ENCODE assay signal across 8 cellular contexts in the genomic region with DNA sequence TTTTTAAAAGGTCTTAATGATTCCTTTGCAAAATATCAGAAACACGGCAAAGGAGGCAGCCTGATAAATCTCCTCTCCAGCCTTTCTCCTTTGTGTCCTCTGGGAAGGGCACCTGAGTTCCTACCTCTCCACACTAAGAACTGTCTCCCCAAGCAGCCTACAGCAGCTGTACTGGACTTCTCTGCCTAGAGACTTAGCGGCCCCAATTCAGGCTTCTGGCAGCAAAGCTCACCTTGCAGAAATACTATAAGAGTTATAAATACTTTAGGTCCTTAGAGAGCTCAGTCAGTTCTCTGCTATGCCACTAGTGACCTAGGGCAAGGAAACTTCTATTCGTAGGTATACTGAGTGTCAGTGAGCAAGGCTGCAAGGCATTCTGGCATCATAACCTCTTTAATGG.
"Had no signal": no experiment of that assay in that cellular context is flagged by ENCODE, and none has a peak within 500 bp of the region (broad histone marks: within the 10 kb centered on the region; RNA-seq: fewer than 3 reads in every experiment).

No MANE protein-coding gene starts in this region.

- H3K4me3 ChIP-seq: GM23248, GM23338, HAP-1 had no signal

- H3K36me3 ChIP-seq: HAP-1 had no signal

- DNase-seq: GM23248, GOT3, H7, H9, HCEC 1CT, HFFc6 had no signal

- H3K9me3 ChIP-seq: HAP-1 had no signal

- H3K27ac ChIP-seq: GM23248 had no signal
